In genomic region chr20:44979090-44979621, GRCh38 we compare ENCODE assay signal across 8 cellular contexts. TPM values are rescaled to one million over a fixed set of nuclear protein-coding genes. Genes with fewer than 3 reads are reported as not detected.
DNase-seq lines count a peak whose midpoint lies in the region; ATAC-seq and TF ChIP-seq lines count a peak whose summit lies in the region.

No MANE protein-coding gene starts in this region.

- H3K36me3 Mint-ChIP-seq in immature natural killer cell, result peaks cover 29 to 65% (median 49%) of the 10 kb centered on the region in 3 donors

- TF ChIP-seq EP300 in gastroesophageal sphincter (IDR thresholded peaks at IDR 0.05), result no peak

- peak overlapping the region; percentile 96 to 99 (median 97) for H3K27ac Mint-ChIP-seq in immature natural killer cell

- peaks cover 5 to 84% of the 10 kb centered on the region in 2 donors for H3K36me3 ChIP-seq in gastroesophageal sphincter

- H3K27me3 Mint-ChIP-seq in immature natural killer cell (ENCODE audit: low read depth in 3 of 3), result peaks cover 2 to 8% (median 5%) of the 10 kb centered on the region in 3 donors

- 49 to 73% methylated on average over 2 of the region's 2 CpGs for WGBS in gastroesophageal sphincter (ENCODE audit: low coverage in 1 of 2), 2 donors

- no peaks in the 10 kb centered on the region for H3K27me3 ChIP-seq in gastroesophageal sphincter

- peak overlapping the region in 1 of 4 donors; percentile 41 for H3K27ac ChIP-seq in gastroesophageal sphincter

- H3K4me3 ChIP-seq in gastroesophageal sphincter, result no peak overlapping the region

- no peaks in the 10 kb centered on the region for H3K9me3 ChIP-seq in gastroesophageal sphincter

- DNase-seq in ELR (ENCODE audit: low read depth) (peak; percentile 63), Kasumi-1 (lab: John Stamatoyannopoulos, UW) (peak; percentile 91 to 95), immature natural killer cell (peak; percentile 83 to 85 (median 84)), NCI-H1417 treated with DMSO at 0.1 percent for 48 hours (lab: John Stamatoyannopoulos, UW) (no peak)
- DNase-seq in activated CD8-positive, alpha-beta memory T cell treated with anti-CD3 and anti-CD28 coated beads, Interleukin-2, amount 50 U/mL, for 4 hours, result peak; percentile 53
- peak; percentile 61 for DNase-seq in stimulated activated naive CD8-positive, alpha-beta T cell treated with anti-CD3 and anti-CD28 coated beads, Interleukin-15, Interleukin-2, amounts not matched to agents 100 U/mL and 50 U/mL, for 24 hours

- peaks cover 67 to 93% of the 10 kb centered on the region in 2 donors for H3K4me1 Mint-ChIP-seq in immature natural killer cell

- TF ChIP-seq POLR2A in gastroesophageal sphincter (IDR thresholded peaks at IDR 0.05), result no peak

- H3K4me1 ChIP-seq in gastroesophageal sphincter, result no peaks in the 10 kb centered on the region

- peak overlapping the region; percentile 68 to 88 (median 81) for H3K4me3 Mint-ChIP-seq in immature natural killer cell

- TF ChIP-seq CTCF in gastroesophageal sphincter (IDR thresholded peaks at IDR 0.05), result no peak

- H3K9me3 Mint-ChIP-seq in immature natural killer cell, result no peaks in the 10 kb centered on the region

- peak; percentile 71 for ATAC-seq in GM21717 (IDR thresholded peaks at IDR 0.05; ENCODE audit: unreplicated experiment)
- peak; percentile 89 for ATAC-seq in stimulated activated naive CD8-positive, alpha-beta T cell treated with anti-CD3 and anti-CD28 coated beads, Interleukin-15, Interleukin-2, amounts not matched to agents 100 U/mL and 50 U/mL, for 24 hours
- no peak for ATAC-seq in gastroesophageal sphincter

RNA-seq across cellular contexts. Expression of gene STK4, which starts 12.8 kb away (rescaled TPM):
- 100 to 1,000 TPM; 122 to 256 (median 133) TPM for polyA plus RNA-seq in immature natural killer cell
- total RNA-seq in gastroesophageal sphincter, result 10 to 100 TPM; 26.9 to 33.5 (median 28.8) TPM

RNA-seq across cellular contexts. Expression of gene TOMM34, which starts 19.0 kb away (rescaled TPM):
- 10 to 100 TPM; 13.4 to 30.0 (median 24.8) TPM for polyA plus RNA-seq in immature natural killer cell
- total RNA-seq in gastroesophageal sphincter, result 10 to 100 TPM in 3 of 4 donors, 1 to 10 TPM in 1; 6.8 to 16.5 (median 13.8) TPM
